26 cellular contexts compared by ENCODE assay signal in the genomic region with DNA sequence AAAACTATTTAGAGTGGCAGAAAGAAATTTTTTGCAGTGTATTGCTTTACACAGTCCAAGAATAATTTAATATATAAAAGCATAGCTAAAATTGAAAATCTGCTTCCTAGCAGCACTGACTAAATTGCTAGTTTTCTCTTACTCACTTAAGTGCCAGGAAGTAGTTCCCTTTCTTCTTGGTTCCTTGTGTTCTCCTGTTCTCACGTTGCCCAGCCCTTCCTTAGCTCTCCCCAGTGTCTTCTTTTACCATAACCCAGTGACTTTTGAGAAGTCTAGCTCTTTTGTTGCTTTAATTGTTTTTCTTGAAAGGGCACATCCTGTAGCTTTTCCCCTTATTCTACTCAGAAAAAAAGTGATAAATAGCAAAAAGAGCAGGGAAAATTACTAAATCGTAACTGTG.
"Had no signal": no experiment of that assay in that cellular context is flagged by ENCODE, and none has a peak within 500 bp of the region (broad histone marks: within the 10 kb centered on the region; RNA-seq: fewer than 3 reads in every experiment).

No MANE protein-coding gene starts in this region.

- H3K4me3 ChIP-seq: esophagus squamous epithelium, gastroesophageal sphincter, lung, pancreas, right lobe of liver, spleen, testis, tibial nerve, upper lobe of right lung, vagina had no signal

- H3K27me3 ChIP-seq: esophagus squamous epithelium, gastroesophageal sphincter, pancreas, right lobe of liver, spleen, testis, tibial nerve, upper lobe of right lung, vagina had no signal

- H3K9me3 ChIP-seq: esophagus squamous epithelium, gastroesophageal sphincter, pancreas, right lobe of liver, spleen, testis, tibial nerve, upper lobe of right lung, vagina had no signal

- H3K36me3 Mint-ChIP-seq: natural killer cell treated with Interleukin-12 subunit alpha and Interleukin-12 subunit beta and Interleukin-15 and Interleukin-18, amount 100 ng/mL, for 72 hours; stimulated activated naive B cell treated with anti-CD40 and anti-IgM and Interleukin-4, amounts not matched to agents 10 μg/mL and 1 μg/mL and 100 μg/mL, for 72 hours had no signal

- H3K27ac ChIP-seq: esophagus squamous epithelium, gastroesophageal sphincter, pancreas, spleen, testis, tibial nerve, upper lobe of right lung, vagina had no signal

- DNase-seq: cortex of kidney; effector memory CD4-positive, alpha-beta T cell; esophagus squamous epithelium; foreskin fibroblast; left colon; left ventricle myocardium superior; mesenchymal stem cell; midbrain; occipital lobe; pancreas; retina; right lobe of liver; spleen; stimulated activated CD4-positive, alpha-beta T cell treated with anti-CD3 and anti-CD28 coated beads, Interleukin-15, amount 100 ng/mL, for 24 hours; stimulated activated CD4-positive, alpha-beta T cell treated with anti-CD3 and anti-CD28 coated beads, Interleukin-1b, Interleukin-23, amount 100 ng/mL, for 48 hours; stimulated activated CD4-positive, alpha-beta T cell treated with anti-CD3 and anti-CD28 coated beads, Interleukin-4, amount 100 ng/mL, for 4 hours; stimulated activated naive B cell treated with anti-CD40 and anti-IgM and Interleukin-4, amounts not matched to agents 10 μg/mL and 1 μg/mL and 100 μg/mL, for 72 hours; stimulated activated naive CD8-positive, alpha-beta T cell treated with anti-CD3 and anti-CD28 coated beads, Interleukin-15, amount 100 ng/mL, for 72 hours; testis; upper lobe of right lung had no signal

- H3K27me3 Mint-ChIP-seq: natural killer cell treated with Interleukin-12 subunit alpha and Interleukin-12 subunit beta and Interleukin-15 and Interleukin-18, amount 100 ng/mL, for 72 hours; progenitor cell of endocrine pancreas; stimulated activated naive B cell treated with anti-CD40 and anti-IgM and Interleukin-4, amounts not matched to agents 10 μg/mL and 1 μg/mL and 100 μg/mL, for 72 hours; stimulated activated naive CD8-positive, alpha-beta T cell treated with anti-CD3 and anti-CD28 coated beads, Interleukin-15, amount 100 ng/mL, for 72 hours had no signal

- H3K4me1 Mint-ChIP-seq: stimulated activated naive B cell treated with anti-CD40 and anti-IgM and Interleukin-4, amounts not matched to agents 10 μg/mL and 1 μg/mL and 100 μg/mL, for 72 hours; stimulated activated naive CD8-positive, alpha-beta T cell treated with anti-CD3 and anti-CD28 coated beads, Interleukin-15, amount 100 ng/mL, for 72 hours had no signal

- H3K9me3 Mint-ChIP-seq: stimulated activated naive B cell treated with anti-CD40 and anti-IgM and Interleukin-4, amounts not matched to agents 10 μg/mL and 1 μg/mL and 100 μg/mL, for 72 hours; stimulated activated naive CD8-positive, alpha-beta T cell treated with anti-CD3 and anti-CD28 coated beads, Interleukin-15, amount 100 ng/mL, for 72 hours had no signal

- H3K4me3 Mint-ChIP-seq: natural killer cell treated with Interleukin-12 subunit alpha and Interleukin-12 subunit beta and Interleukin-15 and Interleukin-18, amount 100 ng/mL, for 72 hours; stimulated activated naive B cell treated with anti-CD40 and anti-IgM and Interleukin-4, amounts not matched to agents 10 μg/mL and 1 μg/mL and 100 μg/mL, for 72 hours; stimulated activated naive CD8-positive, alpha-beta T cell treated with anti-CD3 and anti-CD28 coated beads, Interleukin-15, amount 100 ng/mL, for 72 hours had no signal

- H3K36me3 ChIP-seq: esophagus squamous epithelium, gastroesophageal sphincter, pancreas, right lobe of liver, spleen, tibial nerve, upper lobe of right lung, vagina had no signal

- H3K27ac Mint-ChIP-seq: natural killer cell treated with Interleukin-12 subunit alpha and Interleukin-12 subunit beta and Interleukin-15 and Interleukin-18, amount 100 ng/mL, for 72 hours; progenitor cell of endocrine pancreas; stimulated activated naive B cell treated with anti-CD40 and anti-IgM and Interleukin-4, amounts not matched to agents 10 μg/mL and 1 μg/mL and 100 μg/mL, for 72 hours; stimulated activated naive CD8-positive, alpha-beta T cell treated with anti-CD3 and anti-CD28 coated beads, Interleukin-15, amount 100 ng/mL, for 72 hours had no signal

- ATAC-seq: gastroesophageal sphincter; left colon; left ventricle myocardium superior; natural killer cell treated with Interleukin-12 subunit alpha and Interleukin-12 subunit beta and Interleukin-15 and Interleukin-18, amount 100 ng/mL, for 72 hours; pancreas; stimulated activated naive B cell treated with anti-CD40 and anti-IgM and Interleukin-4, amounts not matched to agents 10 μg/mL and 1 μg/mL and 100 μg/mL, for 72 hours; stimulated activated naive CD8-positive, alpha-beta T cell treated with anti-CD3 and anti-CD28 coated beads, Interleukin-15, amount 100 ng/mL, for 72 hours; upper lobe of right lung had no signal

- H3K4me1 ChIP-seq: esophagus squamous epithelium, gastroesophageal sphincter, pancreas, spleen, testis, upper lobe of right lung, vagina had no signal
